24 cellular contexts compared by ENCODE assay signal in genomic region chr2:174784909-174785308, GRCh38. TPM values are rescaled to one million over a fixed set of nuclear protein-coding genes. Genes with fewer than 3 reads are reported as not detected.
"Had no signal": no experiment of that assay in that cellular context is flagged by ENCODE, and none has a peak within 500 bp of the region (broad histone marks: within the 10 kb centered on the region; RNA-seq: fewer than 3 reads in every experiment).

No MANE protein-coding gene starts in this region.

- H3K36me3 ChIP-seq: adrenal gland, Peyer's patch, SJCRH30 had no signal

- H3K27me3 ChIP-seq: adrenal gland, body of pancreas, Peyer's patch, SJCRH30 had no signal

- DNase-seq: activated CD4-positive, alpha-beta memory T cell treated with anti-CD3 and anti-CD28 coated beads for 36 hours; activated CD4-positive, alpha-beta T cell treated with anti-CD3 and anti-CD28 coated beads, Interleukin-2, amount 10 ng/mL, durations not matched to agents 7 days and 5 days; activated CD4-positive, CD25-positive, alpha-beta regulatory T cell; activated CD8-positive, alpha-beta memory T cell treated with anti-CD3 and anti-CD28 coated beads for 24 hours; activated gamma-delta T cell; activated naive CD4-positive, alpha-beta T cell treated with anti-CD3 and anti-CD28 coated beads for 36 hours; activated naive CD8-positive, alpha-beta T cell treated with anti-CD3 and anti-CD28 coated beads, Interleukin-2, amount 10 ng/mL, durations not matched to agents 7 days and 5 days; activated T-cell treated with anti-CD3 and anti-CD28 coated beads, Interleukin-2, amount 50 U/mL, for 4 hours; adrenal gland; aorta; body of pancreas; KBM-7; NCI-H1048; NCI-H1930; NCI-H2171; NCI-H345; NCI-H510A; Peyer's patch; Right ventricle myocardium superior; SJCRH30; T-helper 17 cell; T-helper 9 cell had no signal

- H3K27ac ChIP-seq: adrenal gland, body of pancreas, Peyer's patch, RWPE1, SJCRH30 had no signal

- H3K4me1 ChIP-seq: adrenal gland, body of pancreas, Peyer's patch had no signal

- H3K9me3 ChIP-seq: adrenal gland, body of pancreas, Peyer's patch, SJCRH30 had no signal

- H3K4me3 ChIP-seq: adrenal gland, body of pancreas, Peyer's patch, SJCRH30 had no signal

RNA-seq across cellular contexts. Expression of gene CHRNA1, which starts 20.6 kb away (rescaled TPM):
- total RNA-seq: activated CD4-positive, alpha-beta memory T cell treated with anti-CD3 and anti-CD28 coated beads for 36 hours; activated CD4-positive, alpha-beta T cell treated with anti-CD3 and anti-CD28 coated beads, Interleukin-2, amount 10 ng/mL, durations not matched to agents 7 days and 5 days; activated naive CD4-positive, alpha-beta T cell treated with anti-CD3 and anti-CD28 coated beads for 36 hours; activated naive CD8-positive, alpha-beta T cell treated with anti-CD3 and anti-CD28 coated beads, Interleukin-2, amount 10 ng/mL, durations not matched to agents 7 days and 5 days; activated T-cell treated with anti-CD3 and anti-CD28 coated beads, Interleukin-2, amount 50 U/mL, for 4 hours; aorta; body of pancreas; bronchial epithelial cell; Peyer's patch; Right ventricle myocardium superior had no signal
- polyA plus RNA-seq: adrenal gland had no signal
